13 cellular contexts compared by ENCODE assay signal in genomic region chr15:73239564-73240208, GRCh38.
A peak's percentile ranks its signal among the peaks of the same experiment; 100 is the strongest.
DNase-seq lines count a peak whose midpoint lies in the region; ATAC-seq and TF ChIP-seq lines count a peak whose summit lies in the region.
"Had no signal": no experiment of that assay in that cellular context is flagged by ENCODE, and none has a peak within 500 bp of the region (broad histone marks: within the 10 kb centered on the region; RNA-seq: fewer than 3 reads in every experiment).

No MANE protein-coding gene starts in this region.

- H2AFZ ChIP-seq in OCI-LY1 (ENCODE audit: low read length), result no peak overlapping the region

- H3K9ac ChIP-seq in OCI-LY1 (ENCODE audit: low read length), result no peak overlapping the region

- H3K9me3 Mint-ChIP-seq in stimulated activated effector memory CD8-positive, alpha-beta T cell treated with anti-CD3 and anti-CD28 coated beads, Interleukin-12 subunit alpha, Interleukin-12 subunit beta, amount 100 ng/mL, for 72 hours, result no peaks in the 10 kb centered on the region
- H3K9me3 Mint-ChIP-seq: central memory CD8-positive, alpha-beta T cell; naive B cell had no signal

- H3K9me3 ChIP-seq in OCI-LY1 (ENCODE audit: low read length), result no peaks in the 10 kb centered on the region

- ATAC-seq in stimulated activated effector memory CD8-positive, alpha-beta T cell treated with anti-CD3 and anti-CD28 coated beads, Interleukin-12 subunit alpha, Interleukin-12 subunit beta, amount 100 ng/mL, for 72 hours, result no peak
- ATAC-seq in GM21526 (IDR thresholded peaks at IDR 0.05; ENCODE audit: low FRiP score, unreplicated experiment), result no peak
- ATAC-seq in GM19324 (IDR thresholded peaks at IDR 0.05; ENCODE audit: low FRiP score, unreplicated experiment), result no peak
- ATAC-seq in GM19395 (IDR thresholded peaks at IDR 0.05; ENCODE audit: unreplicated experiment), result no peak
- ATAC-seq: stimulated activated naive CD8-positive, alpha-beta T cell treated with anti-CD3 and anti-CD28 coated beads, Interleukin-15, Interleukin-2, amounts not matched to agents 100 U/mL and 50 U/mL, for 24 hours had no signal

- H3K27ac ChIP-seq in OCI-LY1 (ENCODE audit: low read depth, low read length, poor library complexity, severe bottlenecking), result no peak overlapping the region
- peak overlapping the region in 3 of 59 donors; percentile 1 to 47 (median 21) for H3K27ac ChIP-seq in dorsolateral prefrontal cortex

- H3K79me2 ChIP-seq in OCI-LY1 (ENCODE audit: insufficient read depth, low read length), result no peaks in the 10 kb centered on the region

- TF ChIP-seq CTCF in OCI-LY1 (IDR thresholded peaks at IDR 0.05; ENCODE audit: low read length), result peak; percentile 10; the same call in 1 of the 2 replicates
- TF ChIP-seq CTCF in dorsolateral prefrontal cortex (IDR thresholded peaks at IDR 0.05 in 54 of 56, conservative IDR thresholded peaks at IDR 0.05 in 2 of 56; ENCODE audit: low read depth in 1 of 56, partially characterized antibody in 56 of 56), result peak in 46 of 56 donors; percentile 12 to 60 (median 38)

- H3K9me2 ChIP-seq in OCI-LY1 (ENCODE audit: low read depth, low read length), result no peaks in the 10 kb centered on the region

- H3K27ac Mint-ChIP-seq in stimulated activated effector memory CD8-positive, alpha-beta T cell treated with anti-CD3 and anti-CD28 coated beads, Interleukin-12 subunit alpha, Interleukin-12 subunit beta, amount 100 ng/mL, for 72 hours, result peak overlapping the region; percentile 41

- no peaks in the 10 kb centered on the region for H3K36me3 Mint-ChIP-seq in stimulated activated effector memory CD8-positive, alpha-beta T cell treated with anti-CD3 and anti-CD28 coated beads, Interleukin-12 subunit alpha, Interleukin-12 subunit beta, amount 100 ng/mL, for 72 hours
- H3K36me3 Mint-ChIP-seq: naive B cell had no signal

- H3K36me3 ChIP-seq in OCI-LY1 (ENCODE audit: insufficient read depth, low read length), result no peaks in the 10 kb centered on the region

- peaks cover 6% of the 10 kb centered on the region for H3K4me1 Mint-ChIP-seq in stimulated activated effector memory CD8-positive, alpha-beta T cell treated with anti-CD3 and anti-CD28 coated beads, Interleukin-12 subunit alpha, Interleukin-12 subunit beta, amount 100 ng/mL, for 72 hours
- H3K4me1 Mint-ChIP-seq: central memory CD8-positive, alpha-beta T cell; naive B cell had no signal

- H3K27me3 ChIP-seq in OCI-LY1 (ENCODE audit: insufficient read depth, low read length), result no peaks in the 10 kb centered on the region
- no peaks in the 10 kb centered on the region for H3K27me3 ChIP-seq in dorsolateral prefrontal cortex

- no peak overlapping the region for H3K4me2 ChIP-seq in OCI-LY1 (ENCODE audit: low read length)

- H3K4me1 ChIP-seq in OCI-LY1 (ENCODE audit: insufficient read depth, low read length, severe bottlenecking), result no peaks in the 10 kb centered on the region

- no peak overlapping the region for H3K4me3 ChIP-seq in OCI-LY1 (ENCODE audit: low read depth, low read length, poor library complexity, severe bottlenecking)
- no peak overlapping the region for H3K4me3 ChIP-seq in dorsolateral prefrontal cortex

- no peaks in the 10 kb centered on the region for H3F3A ChIP-seq in OCI-LY1 (ENCODE audit: insufficient read depth, low read length)

- H3K4me3 Mint-ChIP-seq in stimulated activated effector memory CD8-positive, alpha-beta T cell treated with anti-CD3 and anti-CD28 coated beads, Interleukin-12 subunit alpha, Interleukin-12 subunit beta, amount 100 ng/mL, for 72 hours, result no peak overlapping the region
- H3K4me3 Mint-ChIP-seq: central memory CD8-positive, alpha-beta T cell; naive B cell had no signal

- intact Hi-C loops in dorsolateral prefrontal cortex (cut with DNase I), result loop anchor here (2.0 to 10.0 kb wide), 2 partner anchors 185 to 457 kb away; partner anchors contain the start of genes ADPGK (in 1 of the 2) and NEO1 (in 1 of the 2)

- peak; percentile 24 for DNase-seq in NCI-H82 (lab: John Stamatoyannopoulos, UW)
- no peak for DNase-seq in NCI-H82 treated with DMSO at 0.1 percent for 48 hours (lab: John Stamatoyannopoulos, UW; ENCODE audit: unreplicated experiment)
- no peak for DNase-seq in dorsolateral prefrontal cortex
- no peak for DNase-seq in stimulated activated effector memory CD8-positive, alpha-beta T cell treated with anti-CD3 and anti-CD28 coated beads, Interleukin-12 subunit alpha, Interleukin-12 subunit beta, amount 100 ng/mL, for 72 hours (ENCODE audit: low spot score in 2 of 2)
- DNase-seq: naive B cell; NCI-H187; stimulated activated CD4-positive, alpha-beta T cell treated with anti-CD3 and anti-CD28 coated beads, Interleukin-15, amount 100 ng/mL, for 24 hours; stimulated activated naive CD8-positive, alpha-beta T cell treated with anti-CD3 and anti-CD28 coated beads, Interleukin-15, Interleukin-2, amounts not matched to agents 100 U/mL and 50 U/mL, for 24 hours had no signal

- H4K20me1 ChIP-seq in OCI-LY1 (ENCODE audit: insufficient read depth, low read length), result no peaks in the 10 kb centered on the region
